In the genomic region with DNA sequence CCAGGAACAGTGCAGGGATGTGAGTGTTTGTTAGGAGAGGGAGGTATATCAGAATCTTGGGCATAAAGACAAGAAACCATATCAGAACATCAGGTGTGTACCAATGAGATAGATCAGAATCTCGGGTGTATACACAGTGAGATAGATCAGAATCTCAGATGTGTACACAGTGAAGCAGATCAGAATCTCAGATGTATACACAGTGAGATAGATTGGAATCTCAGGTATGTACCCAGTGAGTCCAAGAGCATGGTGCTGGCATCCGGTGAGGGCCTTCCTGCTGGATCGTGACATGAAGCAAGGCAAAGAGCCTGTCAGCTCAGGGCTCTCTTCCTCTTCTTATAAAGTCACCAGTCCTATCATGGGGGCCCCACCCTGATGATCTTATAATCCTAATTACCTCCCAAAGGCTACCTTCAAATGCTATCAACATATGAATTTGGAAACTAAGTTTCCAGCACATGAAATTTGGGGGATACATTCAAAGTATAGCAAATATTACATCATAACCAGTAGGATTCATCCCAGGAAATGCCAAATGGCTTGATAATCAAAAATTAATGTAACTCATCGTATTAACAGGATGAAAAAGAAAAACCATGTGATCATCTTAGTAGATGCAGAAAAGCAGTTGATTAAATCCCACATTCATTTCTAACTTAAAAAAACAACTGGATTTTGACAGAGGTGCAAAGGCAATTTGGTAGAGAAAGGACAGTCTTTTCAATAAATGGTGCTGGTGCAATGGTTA, we compare ENCODE assay signal across 28 cellular contexts.
"Had no signal": no experiment of that assay in that cellular context is flagged by ENCODE, and none has a peak within 500 bp of the region (broad histone marks: within the 10 kb centered on the region; RNA-seq: fewer than 3 reads in every experiment).

No MANE protein-coding gene starts in this region.

- H3K27me3 ChIP-seq: esophagus squamous epithelium, gastrocnemius medialis, neural progenitor cell, right lobe of liver, stomach, suprapubic skin, tibial nerve, uterus had no signal

- H3K27ac ChIP-seq: esophagus squamous epithelium, gastrocnemius medialis, lower lobe of right lung, neural progenitor cell, right lobe of liver, skin epidermis, stomach, suprapubic skin, tibial nerve, uterus, WERI-Rb-1 had no signal

- H3K4me3 Mint-ChIP-seq: activated T-cell treated with anti-CD3 and anti-CD28 coated beads, Interleukin-2, amount 50 U/mL, for 24 hours; activated T-helper 17 cell treated with anti-CD3 and anti-CD28 coated beads, Interleukin-2, amount 50 U/mL, for 72 hours; brain; neural progenitor cell; stimulated activated memory B cell treated with anti-CD40 and anti-IgM and Interleukin-4, amounts not matched to agents 10 μg/mL and 1 μg/mL and 100 μg/mL, for 72 hours; T-helper 2 cell treated with Interferon-gamma antibody and Interleukin-4, amounts not matched to agents 5 μg/mL and 100 μg/mL, for 36 hours had no signal

- H3K9ac ChIP-seq: neural progenitor cell had no signal

- H3K9me3 ChIP-seq: gastrocnemius medialis had no signal

- ATAC-seq: activated naive CD4-positive, alpha-beta T cell treated with anti-CD3 and anti-CD28 coated beads, Interleukin-2, amount 50 U/mL, for 72 hours; activated T-helper 17 cell treated with anti-CD3 and anti-CD28 coated beads, Interleukin-2, amount 50 U/mL, for 72 hours; gastrocnemius medialis; left colon; lower lobe of right lung; stimulated activated memory B cell treated with anti-CD40 and anti-IgM and Interleukin-4, amounts not matched to agents 10 μg/mL and 1 μg/mL and 100 μg/mL, for 72 hours had no signal

- H3K27ac Mint-ChIP-seq: activated naive CD4-positive, alpha-beta T cell treated with anti-CD3 and anti-CD28 coated beads, Interleukin-2, amount 50 U/mL, for 72 hours; activated T-cell treated with anti-CD3 and anti-CD28 coated beads, Interleukin-2, amount 50 U/mL, for 24 hours; activated T-helper 17 cell treated with anti-CD3 and anti-CD28 coated beads, Interleukin-2, amount 50 U/mL, for 72 hours; brain; naive B cell; neural progenitor cell; stimulated activated memory B cell treated with anti-CD40 and anti-IgM and Interleukin-4, amounts not matched to agents 10 μg/mL and 1 μg/mL and 100 μg/mL, for 72 hours; T-helper 2 cell treated with Interferon-gamma antibody and Interleukin-4, amounts not matched to agents 5 μg/mL and 100 μg/mL, for 36 hours had no signal

- H3K4me1 ChIP-seq: lower lobe of right lung, neural progenitor cell, stomach, suprapubic skin, tibial nerve, uterus had no signal

- H2AFZ ChIP-seq: neural progenitor cell had no signal

- H3K4me3 ChIP-seq: esophagus squamous epithelium, gastrocnemius medialis, lower lobe of right lung, neural progenitor cell, right lobe of liver, skin epidermis, stomach, suprapubic skin, tibial nerve, uterus had no signal

- H3K36me3 ChIP-seq: neural progenitor cell, uterus had no signal

- DNase-seq: activated CD4-positive, CD25-positive, alpha-beta regulatory T cell treated with anti-CD3 and anti-CD28 coated beads, Interleukin-2, amount 50 U/mL, for 72 hours; activated CD8-positive, alpha-beta memory T cell treated with anti-CD3 and anti-CD28 coated beads, Interleukin-2, amount 50 U/mL, for 4 hours; activated T-cell treated with anti-CD3 and anti-CD28 coated beads, Interleukin-2, amount 50 U/mL, for 24 hours; aorta; caudate nucleus; effector memory CD4-positive, alpha-beta T cell; esophagus squamous epithelium; gastrocnemius medialis; head of caudate nucleus; islet precursor cell; left colon; lower lobe of right lung; naive B cell; posterior cingulate gyrus; right lobe of liver; stimulated activated CD4-positive, alpha-beta T cell treated with anti-CD3 and anti-CD28 coated beads, Interleukin-1b, Interleukin-23, amount 100 ng/mL, for 48 hours; stomach; uterus; WERI-Rb-1 had no signal

- H3K27me3 Mint-ChIP-seq: activated T-cell treated with anti-CD3 and anti-CD28 coated beads, Interleukin-2, amount 50 U/mL, for 24 hours; activated T-helper 17 cell treated with anti-CD3 and anti-CD28 coated beads, Interleukin-2, amount 50 U/mL, for 72 hours; brain; naive B cell; stimulated activated memory B cell treated with anti-CD40 and anti-IgM and Interleukin-4, amounts not matched to agents 10 μg/mL and 1 μg/mL and 100 μg/mL, for 72 hours had no signal

- H3K4me2 ChIP-seq: neural progenitor cell had no signal

- H3K4me1 Mint-ChIP-seq: activated T-helper 17 cell treated with anti-CD3 and anti-CD28 coated beads, Interleukin-2, amount 50 U/mL, for 72 hours; brain; neural progenitor cell had no signal
